Comparison of ENCODE assay signal across 8 cellular contexts in genomic region chr1:186605762-186606350, GRCh38.
DNase-seq lines count a peak whose midpoint lies in the region; ATAC-seq and TF ChIP-seq lines count a peak whose summit lies in the region.
"Had no signal": no experiment of that assay in that cellular context is flagged by ENCODE, and none has a peak within 500 bp of the region (broad histone marks: within the 10 kb centered on the region; RNA-seq: fewer than 3 reads in every experiment).

No MANE protein-coding gene starts in this region.

- no peak overlapping the region for H4K8ac ChIP-seq in neuronal stem cell (ENCODE audit: low read depth, low read length)

- peak; percentile 83 for TF ChIP-seq CTCF in epithelial cell of proximal tubule (conservative IDR thresholded peaks at IDR 0.05; ENCODE audit: low read depth, low read length)

- no peak for TF ChIP-seq EP300 in Ishikawa (IDR thresholded peaks at IDR 0.05; ENCODE audit: borderline replicate concordance)

- peaks cover 51% of the 10 kb centered on the region for H3K27me3 Mint-ChIP-seq in T-helper 2 cell treated with Interferon-gamma antibody and Interleukin-4, amounts not matched to agents 5 μg/mL and 100 μg/mL, for 36 hours (ENCODE audit: low read depth)

- no peaks in the 10 kb centered on the region for H3K9me3 ChIP-seq in neuronal stem cell (replicated peaks in 1 of 2; ENCODE audit: control insufficient read depth in 2 of 2, insufficient read depth in 1 of 2, low read depth in 1 of 2, low read length in 2 of 2)

- no peaks in the 10 kb centered on the region for H3K36me3 Mint-ChIP-seq in T-helper 2 cell treated with Interferon-gamma antibody and Interleukin-4, amounts not matched to agents 5 μg/mL and 100 μg/mL, for 36 hours (ENCODE audit: low read depth)

- H2BK120ac ChIP-seq in neuronal stem cell (ENCODE audit: low read depth, low read length) = no peak overlapping the region

- peaks cover 4% of the 10 kb centered on the region for H3K4me1 Mint-ChIP-seq in T-helper 2 cell treated with Interferon-gamma antibody and Interleukin-4, amounts not matched to agents 5 μg/mL and 100 μg/mL, for 36 hours (ENCODE audit: low read depth)

- in situ Hi-C loops in G401 (cut with HindIII; ENCODE audit: low sequenced_read_pairs) = no loop called here

- no peak overlapping the region for H2AK5ac ChIP-seq in neuronal stem cell (ENCODE audit: low read depth, low read length)

- H3K79me1 ChIP-seq in neuronal stem cell (ENCODE audit: low read depth, low read length) = no peaks in the 10 kb centered on the region

- no peak overlapping the region for H4K91ac ChIP-seq in neuronal stem cell (ENCODE audit: low read depth, low read length, poor library complexity)

- no peaks in the 10 kb centered on the region for H3K4me1 ChIP-seq in neuronal stem cell (ENCODE audit: control insufficient read depth in 2 of 2, insufficient read depth in 1 of 2, low read depth in 1 of 2, low read length in 2 of 2)

- no peak overlapping the region for H2BK12ac ChIP-seq in neuronal stem cell (ENCODE audit: low read length)

- peak; percentile 89 for TF ChIP-seq RAD21 in Ishikawa (IDR thresholded peaks at IDR 0.05; ENCODE audit: low read depth)

- DNase-seq in G401 (ENCODE audit: low spot score) (peak; percentile 5), epithelial cell of proximal tubule (ENCODE audit: low read depth) (no peak), neuronal stem cell (ENCODE audit: low spot score) (peak; percentile 50), posterior cingulate gyrus (no peak)
- peak; percentile 25 for DNase-seq in T-helper 2 cell treated with Interferon-gamma antibody and Interleukin-4, amounts not matched to agents 5 μg/mL and 100 μg/mL, for 36 hours (ENCODE audit: low spot score)
- DNase-seq: activated T-cell treated with anti-CD3 and anti-CD28 coated beads, Interleukin-2, amount 50 U/mL, for 4 hours had no signal

- H3K9me3 Mint-ChIP-seq in T-helper 2 cell treated with Interferon-gamma antibody and Interleukin-4, amounts not matched to agents 5 μg/mL and 100 μg/mL, for 36 hours = no peaks in the 10 kb centered on the region
- H3K9me3 Mint-ChIP-seq: activated T-cell treated with anti-CD3 and anti-CD28 coated beads, Interleukin-2, amount 50 U/mL, for 4 hours had no signal

- no peak overlapping the region for H3K4ac ChIP-seq in neuronal stem cell (ENCODE audit: low read length)

- H3K23ac ChIP-seq in neuronal stem cell (ENCODE audit: low read depth, low read length, poor library complexity) = no peak overlapping the region

- H2BK5ac ChIP-seq in neuronal stem cell (ENCODE audit: low read length) = no peak overlapping the region

- H3K36me3 ChIP-seq in neuronal stem cell (replicated peaks in 1 of 2; ENCODE audit: control insufficient read depth in 2 of 2, insufficient read depth in 2 of 2, low read length in 2 of 2) = no peaks in the 10 kb centered on the region

- no peaks in the 10 kb centered on the region for H3K27me3 ChIP-seq in neuronal stem cell (ENCODE audit: control insufficient read depth in 3 of 3, insufficient read depth in 3 of 3, low read depth in 1 of 3, low read length in 3 of 3)

- H3K4me3 Mint-ChIP-seq in T-helper 2 cell treated with Interferon-gamma antibody and Interleukin-4, amounts not matched to agents 5 μg/mL and 100 μg/mL, for 36 hours = no peak overlapping the region
- H3K4me3 Mint-ChIP-seq: activated T-cell treated with anti-CD3 and anti-CD28 coated beads, Interleukin-2, amount 50 U/mL, for 4 hours had no signal

- no peak overlapping the region for H3K14ac ChIP-seq in neuronal stem cell (ENCODE audit: low read length)

- no CpG with 5 or more reads among the region's 4 CpGs for WGBS in neuronal stem cell (ENCODE audit: extremely low coverage in 2 of 2, insufficient read length in 2 of 2, insufficient replicate concordance in 1 of 2), 2 donors

- no peak overlapping the region for H3K27ac ChIP-seq in neuronal stem cell (replicated peaks; ENCODE audit: low read length)

- H2BK15ac ChIP-seq in neuronal stem cell (ENCODE audit: low read length) = no peak overlapping the region

- H2AFZ ChIP-seq in neuronal stem cell (ENCODE audit: low read length) = no peak overlapping the region

- H3K9ac ChIP-seq in neuronal stem cell (ENCODE audit: low read depth, low read length, poor library complexity) = no peak overlapping the region

- peak; percentile 80 for ATAC-seq in GM21360 (IDR thresholded peaks at IDR 0.05; ENCODE audit: unreplicated experiment)

- H3K18ac ChIP-seq in neuronal stem cell (ENCODE audit: low read length) = no peak overlapping the region

- no peak overlapping the region for H3K27ac Mint-ChIP-seq in T-helper 2 cell treated with Interferon-gamma antibody and Interleukin-4, amounts not matched to agents 5 μg/mL and 100 μg/mL, for 36 hours

- no peak overlapping the region for H3K4me2 ChIP-seq in neuronal stem cell (ENCODE audit: insufficient read depth, low read length, poor library complexity, severe bottlenecking)

- intact Hi-C loops in posterior cingulate gyrus (cut with DNase I) = loop anchor here (1.0 kb wide), 1 partner anchor 379 kb away; no protein-coding TSS in a partner anchor

- H3K4me3 ChIP-seq in epithelial cell of proximal tubule (ENCODE audit: low read depth, low read length) = no peak overlapping the region
- H3K4me3 ChIP-seq in neuronal stem cell (ENCODE audit: low read length in 2 of 2) = no peak overlapping the region

TF ChIP-seq in Ishikawa, 13 proteins besides CTCF, POLR2A, EP300 and RAD21:
- TF ChIP-seq USF1 (IDR thresholded peaks at IDR 0.05) = no peak
- no peak for TF ChIP-seq TAF1 (IDR thresholded peaks at IDR 0.05; ENCODE audit: low read depth)
- no peak for TF ChIP-seq NFIC (IDR thresholded peaks at IDR 0.05)
- TF ChIP-seq FOXM1 (IDR thresholded peaks at IDR 0.05; ENCODE audit: borderline replicate concordance, low read depth) = no peak
- TF ChIP-seq TEAD4 (IDR thresholded peaks at IDR 0.05) = no peak
- TF ChIP-seq CREB1 (IDR thresholded peaks at IDR 0.05; ENCODE audit: low read depth) = no peak
- TF ChIP-seq YY1 (IDR thresholded peaks at IDR 0.05; ENCODE audit: low read depth) = no peak
- no peak for TF ChIP-seq TCF12 (IDR thresholded peaks at IDR 0.05; ENCODE audit: low read depth)
- TF ChIP-seq MAX (IDR thresholded peaks at IDR 0.05) = no peak
- TF ChIP-seq CEBPB (IDR thresholded peaks at IDR 0.05) = no peak
- no peak for TF ChIP-seq EGR1 (IDR thresholded peaks at IDR 0.05)
- no peak for TF ChIP-seq ZBTB7A (IDR thresholded peaks at IDR 0.05; ENCODE audit: low read depth)
- TF ChIP-seq REST (IDR thresholded peaks at IDR 0.05; ENCODE audit: low read depth) = no peak
TF ChIP-seq in Ishikawa: peak in this region for 0.

Comparison
In these comparisons a context has a peak if more than half of its experiments do, and no peak if none do; other contexts are left out.
1. DNase-seq: peak in G401 (single experiment), T-helper 2 cell treated with Interferon-gamma antibody and Interleukin-4, amounts not matched to agents 5 μg/mL and 100 μg/mL, for 36 hours (single experiment) and neuronal stem cell (single experiment); none in epithelial cell of proximal tubule (single experiment) and posterior cingulate gyrus (0 of 10).